13 cellular contexts compared by ENCODE assay signal in the genomic region with DNA sequence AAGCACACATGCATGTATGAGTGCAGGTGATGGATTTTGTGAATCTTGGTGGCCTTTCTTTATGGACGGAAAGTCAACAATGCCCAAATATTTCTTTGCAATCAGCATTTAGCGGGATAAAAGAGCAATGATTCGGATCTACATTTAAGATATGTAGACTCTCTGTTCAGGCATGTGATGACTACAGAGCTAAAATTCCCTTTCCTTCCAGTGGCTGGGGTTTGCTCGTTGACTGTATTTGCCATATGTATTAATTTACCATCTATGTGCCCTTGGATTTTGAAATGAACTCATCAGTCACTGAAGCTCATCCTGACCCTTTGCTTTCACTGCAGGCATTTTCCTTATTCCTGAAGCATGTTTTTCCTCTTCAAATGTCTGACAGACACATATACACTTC. TPM values are rescaled to one million over a fixed set of nuclear protein-coding genes. Genes with fewer than 3 reads are reported as not detected.
DNase-seq lines count a peak whose midpoint lies in the region; ATAC-seq and TF ChIP-seq lines count a peak whose summit lies in the region.
"Had no signal": no experiment of that assay in that cellular context is flagged by ENCODE, and none has a peak within 500 bp of the region (broad histone marks: within the 10 kb centered on the region; RNA-seq: fewer than 3 reads in every experiment).

No MANE protein-coding gene starts in this region.

- H3K27ac ChIP-seq in HUES6 (ENCODE audit: low read depth, low read length) (no peak overlapping the region), muscle layer of colon (ENCODE audit: low read depth, low read length) (peak overlapping the region; percentile 94), thymus (ENCODE audit: low read depth) (peak overlapping the region; percentile 3)
- H3K27ac ChIP-seq in naive thymus-derived CD4-positive, alpha-beta T cell (ENCODE audit: low read depth, low read length), result no peak overlapping the region
- H3K27ac ChIP-seq: neutrophil had no signal

- CTCF ChIA-PET in naive thymus-derived CD4-positive, alpha-beta T cell (lab: Charles Lee), result no interaction called here

- H3K36me3 ChIP-seq in HUES6 (ENCODE audit: control insufficient read depth, insufficient read depth, low read length) (no peaks in the 10 kb centered on the region), muscle layer of colon (ENCODE audit: insufficient read depth, low read length) (no peaks in the 10 kb centered on the region), thymus (ENCODE audit: control insufficient read depth, insufficient read depth) (no peaks in the 10 kb centered on the region)
- H3K36me3 ChIP-seq in naive thymus-derived CD4-positive, alpha-beta T cell (ENCODE audit: control insufficient read depth in 2 of 3, insufficient read depth in 3 of 3, low read length in 3 of 3), result no peaks in the 10 kb centered on the region
- H3K36me3 ChIP-seq: neutrophil had no signal

- no peak overlapping the region for H3K9ac ChIP-seq in HUES6 (ENCODE audit: low read length)
- H3K9ac ChIP-seq in muscle layer of colon (ENCODE audit: low read length), result no peak overlapping the region

- no peak overlapping the region for H3K4me3 Mint-ChIP-seq in naive thymus-derived CD4-positive, alpha-beta T cell
- H3K4me3 Mint-ChIP-seq: activated T-helper 1 cell treated with anti-CD3 and anti-CD28 coated beads, Interleukin-12 subunit alpha, Interleukin-12 subunit beta, Interleukin-2, Interleukin-4 antibody, amounts not matched to agents 30 ng/mL and 10 ng/mL and 1 ng/mL, durations not matched to agents 14 hours and 24 hours and 36 hours; T-helper 17 cell had no signal

- H3K4me3 ChIP-seq in HUES6 (ENCODE audit: low read depth, low read length), result peak overlapping the region; percentile 57
- H3K4me3 ChIP-seq in choroid plexus epithelial cell (ENCODE audit: low read depth, low read length), result peak overlapping the region; percentile 76
- H3K4me3 ChIP-seq in muscle layer of colon (ENCODE audit: low read depth in 1 of 2, low read length in 2 of 2), result peak overlapping the region in 1 of 2 donors; percentile 76
- no peak overlapping the region for H3K4me3 ChIP-seq in thymus (ENCODE audit: low read length)
- H3K4me3 ChIP-seq in naive thymus-derived CD4-positive, alpha-beta T cell (ENCODE audit: low read length), result no peak overlapping the region

- H3K27me3 ChIP-seq in HUES6 (ENCODE audit: control insufficient read depth, insufficient read depth, low read length) (peaks cover 18% of the 10 kb centered on the region), muscle layer of colon (ENCODE audit: control insufficient read depth in 1 of 2, insufficient read depth in 2 of 2, low read length in 2 of 2) (no peaks in the 10 kb centered on the region), thymus (ENCODE audit: control insufficient read depth, insufficient read depth) (peaks cover 6% of the 10 kb centered on the region)
- peaks cover 0 to 10% of the 10 kb centered on the region in 2 donors for H3K27me3 ChIP-seq in naive thymus-derived CD4-positive, alpha-beta T cell (ENCODE audit: control insufficient read depth in 2 of 2, insufficient read depth in 2 of 2, low read length in 2 of 2)

- H3K27ac Mint-ChIP-seq in naive thymus-derived CD4-positive, alpha-beta T cell, result no peak overlapping the region
- H3K27ac Mint-ChIP-seq: activated T-helper 1 cell treated with anti-CD3 and anti-CD28 coated beads, Interleukin-12 subunit alpha, Interleukin-12 subunit beta, Interleukin-2, Interleukin-4 antibody, amounts not matched to agents 30 ng/mL and 10 ng/mL and 1 ng/mL, durations not matched to agents 14 hours and 24 hours and 36 hours; T-helper 17 cell had no signal

- POLR2A ChIA-PET in naive thymus-derived CD4-positive, alpha-beta T cell (lab: Charles Lee), result no interaction called here

- H3K9me3 Mint-ChIP-seq in naive thymus-derived CD4-positive, alpha-beta T cell, result peaks cover 0 to 5% (median 0%) of the 10 kb centered on the region in 11 donors
- H3K9me3 Mint-ChIP-seq: activated T-helper 1 cell treated with anti-CD3 and anti-CD28 coated beads, Interleukin-12 subunit alpha, Interleukin-12 subunit beta, Interleukin-2, Interleukin-4 antibody, amounts not matched to agents 30 ng/mL and 10 ng/mL and 1 ng/mL, durations not matched to agents 14 hours and 24 hours and 36 hours had no signal

- WGBS in thymus, result 82% methylated on average over 4 of the region's 4 CpGs

- TF ChIP-seq CTCF in choroid plexus epithelial cell (conservative IDR thresholded peaks at IDR 0.05; ENCODE audit: low read depth, low read length), result no peak

- H3K9me3 ChIP-seq in HUES6 (ENCODE audit: control insufficient read depth, insufficient read depth, low read depth, low read length) (no peaks in the 10 kb centered on the region), muscle layer of colon (ENCODE audit: low read length) (no peaks in the 10 kb centered on the region), thymus (ENCODE audit: control insufficient read depth) (no peaks in the 10 kb centered on the region)
- no peaks in the 10 kb centered on the region for H3K9me3 ChIP-seq in naive thymus-derived CD4-positive, alpha-beta T cell (ENCODE audit: control insufficient read depth in 2 of 3, low read length in 3 of 3)
- H3K9me3 ChIP-seq: neutrophil had no signal

- ATAC-seq in naive thymus-derived CD4-positive, alpha-beta T cell, result no peak
- ATAC-seq: left colon, T-helper 17 cell had no signal

- DNase-seq in choroid plexus epithelial cell (ENCODE audit: low read depth) (no peak), T-helper 2 cell (no peak), epidermal melanocyte (ENCODE audit: insufficient read length, low spot score) (no peak)
- DNase-seq in naive thymus-derived CD4-positive, alpha-beta T cell, result no peak
- DNase-seq: activated CD4-positive, alpha-beta T cell treated with anti-CD3 and anti-CD28 coated beads, Interleukin-2, amount 50 U/mL, for 1 hour; central memory CD4-positive, alpha-beta T cell; T-helper 17 cell had no signal

- intact Hi-C loops in naive thymus-derived CD4-positive, alpha-beta T cell (cut with micrococcal nuclease), result no loop called here

- H3K4me1 Mint-ChIP-seq in naive thymus-derived CD4-positive, alpha-beta T cell, result peaks cover 0 to 18% (median 7%) of the 10 kb centered on the region in 7 donors

- H3K4me1 ChIP-seq in HUES6 (ENCODE audit: control insufficient read depth, insufficient read depth, low read length) (peaks cover 19% of the 10 kb centered on the region), muscle layer of colon (ENCODE audit: insufficient read depth, low read length) (peaks cover 6% of the 10 kb centered on the region), thymus (ENCODE audit: control insufficient read depth, insufficient read depth, low read length) (no peaks in the 10 kb centered on the region)
- no peaks in the 10 kb centered on the region for H3K4me1 ChIP-seq in naive thymus-derived CD4-positive, alpha-beta T cell (ENCODE audit: control insufficient read depth in 2 of 2, insufficient read depth in 2 of 2, low read length in 2 of 2)

- no peaks in the 10 kb centered on the region for H3K36me3 Mint-ChIP-seq in naive thymus-derived CD4-positive, alpha-beta T cell

- H3K27me3 Mint-ChIP-seq in naive thymus-derived CD4-positive, alpha-beta T cell, result peaks cover 32 to 51% (median 37%) of the 10 kb centered on the region in 5 donors

RNA-seq across cellular contexts. Expression of gene BLID, which starts 13.6 kb away (rescaled TPM):
- not detected for polyA plus RNA-seq in thymus
- total RNA-seq in naive thymus-derived CD4-positive, alpha-beta T cell, result not detected
- not detected for polyA plus RNA-seq in naive thymus-derived CD4-positive, alpha-beta T cell
- total RNA-seq: activated T-helper 1 cell treated with anti-CD3 and anti-CD28 coated beads, Interleukin-12 subunit alpha, Interleukin-12 subunit beta, Interleukin-2, Interleukin-4 antibody, amounts not matched to agents 30 ng/mL and 10 ng/mL and 1 ng/mL, durations not matched to agents 14 hours and 24 hours and 36 hours; left colon; T-helper 17 cell had no signal

Comparison
In these comparisons a context has a peak if more than half of its experiments do, and no peak if none do; other contexts are left out.
1. H3K27ac ChIP-seq: peak in muscle layer of colon (single experiment) and thymus (single experiment); none in HUES6 (single experiment) and naive thymus-derived CD4-positive, alpha-beta T cell (single experiment).
2. H3K4me3 ChIP-seq: peak in HUES6 (single experiment) and choroid plexus epithelial cell (single experiment); none in thymus (single experiment) and naive thymus-derived CD4-positive, alpha-beta T cell (single experiment).